Comparison of ENCODE assay signal across 1 cellular context in genomic region chr14:67395086-67395875, GRCh38.
TF ChIP-seq lines count a peak whose summit lies in the region.

No MANE protein-coding gene starts in this region.

TF ChIP-seq in K562, 482 proteins besides CTCF, POLR2A, EP300 and RAD21:
- no peak for TF ChIP-seq TEAD1 (CRISPR knock-in tag; IDR thresholded peaks at IDR 0.05)
- TF ChIP-seq HNRNPH1 (optimal IDR thresholded peaks at IDR 0.05; ENCODE audit: low read depth, low read length), result no peak
- no peak for TF ChIP-seq SLC30A9 (CRISPR knock-in tag; IDR thresholded peaks at IDR 0.05)
- TF ChIP-seq MAFG (tag; conservative IDR thresholded peaks at IDR 0.05), result no peak
- TF ChIP-seq ARID4B (CRISPR knock-in tag; IDR thresholded peaks at IDR 0.05), result no peak
- no peak for TF ChIP-seq CBX5 (IDR thresholded peaks at IDR 0.05; ENCODE audit: borderline replicate concordance, low read depth)
- TF ChIP-seq ZNF561 (CRISPR knock-in tag; conservative IDR thresholded peaks at IDR 0.05), result no peak
- TF ChIP-seq ZBTB26 (CRISPR knock-in tag; IDR thresholded peaks at IDR 0.05), result no peak
- TF ChIP-seq ZNF174 (CRISPR knock-in tag; IDR thresholded peaks at IDR 0.05), result no peak
- TF ChIP-seq TEAD4 (IDR thresholded peaks at IDR 0.05; ENCODE audit: low read length), result no peak
- TF ChIP-seq TEAD4 (CRISPR knock-in tag; IDR thresholded peaks at IDR 0.05; ENCODE audit: borderline replicate concordance), result no peak
- TF ChIP-seq HDAC3 (IDR thresholded peaks at IDR 0.05; ENCODE audit: borderline replicate concordance, partially characterized antibody), result no peak
- no peak for TF ChIP-seq E2F5 (CRISPR knock-in tag; IDR thresholded peaks at IDR 0.05)
- TF ChIP-seq RFX1 (IDR thresholded peaks at IDR 0.05), result no peak
- TF ChIP-seq MEF2A (IDR thresholded peaks at IDR 0.05; ENCODE audit: control insufficient read depth, low read depth, low read length), result no peak
